In the genomic region with DNA sequence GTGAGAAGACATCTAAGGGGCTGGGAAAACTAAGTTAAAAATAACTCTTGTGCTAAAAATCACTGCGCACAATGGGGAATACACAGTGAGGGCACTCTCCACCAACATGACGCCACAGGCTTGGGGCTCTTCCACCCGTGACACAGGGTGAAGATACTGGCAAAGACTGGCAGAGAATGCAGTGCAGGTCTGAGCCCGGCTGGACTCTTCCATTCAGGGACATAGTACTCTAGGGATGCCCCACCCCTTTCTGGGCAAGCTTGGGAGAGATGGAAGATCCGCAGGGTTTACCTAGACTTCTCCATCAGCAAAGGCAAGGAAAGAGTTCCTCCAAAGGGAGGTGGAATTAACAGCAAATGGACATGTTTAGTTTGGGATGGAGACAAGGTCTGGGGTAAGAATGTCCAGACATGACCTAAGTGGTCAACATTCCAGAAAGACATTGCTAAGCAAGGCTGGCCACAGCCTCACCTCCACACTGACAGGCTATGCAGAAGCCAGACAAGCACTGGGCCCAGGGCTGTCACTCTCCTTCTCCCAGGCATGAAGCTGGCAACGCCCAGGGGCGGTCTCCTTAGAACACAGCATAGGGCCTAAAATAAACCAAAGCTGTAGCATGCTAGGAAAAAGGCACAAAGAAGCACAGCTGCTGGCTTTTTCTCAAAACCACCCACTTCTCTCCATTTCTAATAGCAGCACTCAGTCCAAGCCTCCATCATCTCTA, we compare ENCODE assay signal across 10 cellular contexts. TPM values are rescaled to one million over a fixed set of nuclear protein-coding genes. Genes with fewer than 3 reads are reported as not detected.
DNase-seq lines count a peak whose midpoint lies in the region; ATAC-seq and TF ChIP-seq lines count a peak whose summit lies in the region.
"Had no signal": no experiment of that assay in that cellular context is flagged by ENCODE, and none has a peak within 500 bp of the region (broad histone marks: within the 10 kb centered on the region; RNA-seq: fewer than 3 reads in every experiment).

No MANE protein-coding gene starts in this region.

- H2BK5ac ChIP-seq in mesenchymal stem cell (ENCODE audit: low read depth, low read length, poor library complexity, severe bottlenecking) = no peak overlapping the region

- peaks cover 32% of the 10 kb centered on the region for H3K79me1 ChIP-seq in mesenchymal stem cell (replicated peaks; ENCODE audit: low read length, poor library complexity, severe bottlenecking)

- H3K9ac ChIP-seq in endodermal cell (ENCODE audit: extremely low read depth, low read length, poor library complexity, severe bottlenecking) (no peak overlapping the region), mesenchymal stem cell (ENCODE audit: low read length) (peak overlapping the region; percentile 39)

- H3K4me1 Mint-ChIP-seq in endodermal cell = peaks cover 11% of the 10 kb centered on the region

- H3K27me3 Mint-ChIP-seq in endodermal cell (ENCODE audit: insufficient read depth) = no peaks in the 10 kb centered on the region
- H3K27me3 Mint-ChIP-seq: stimulated activated naive CD8-positive, alpha-beta T cell treated with anti-CD3 and anti-CD28 coated beads, Interleukin-15, amount 100 ng/mL, for 72 hours had no signal

- no peak overlapping the region for H2BK120ac ChIP-seq in mesenchymal stem cell (ENCODE audit: low read depth, low read length)

- no peaks in the 10 kb centered on the region for H3K27me3 ChIP-seq in MG63
- no peaks in the 10 kb centered on the region for H3K27me3 ChIP-seq in endodermal cell (ENCODE audit: control insufficient read depth, insufficient read depth, low read length, poor library complexity, severe bottlenecking)
- no peaks in the 10 kb centered on the region for H3K27me3 ChIP-seq in mesenchymal stem cell (ENCODE audit: control insufficient read depth in 1 of 2, insufficient read depth in 1 of 2, low read length in 2 of 2)
- no peaks in the 10 kb centered on the region for H3K27me3 ChIP-seq in thoracic aorta (replicated peaks; ENCODE audit: insufficient read depth)

- H3K23ac ChIP-seq in mesenchymal stem cell (ENCODE audit: low read length in 2 of 2) = no peak overlapping the region

- H3K27ac Mint-ChIP-seq in endodermal cell = no peak overlapping the region
- H3K27ac Mint-ChIP-seq: stimulated activated naive CD8-positive, alpha-beta T cell treated with anti-CD3 and anti-CD28 coated beads, Interleukin-15, amount 100 ng/mL, for 72 hours had no signal

- no peaks in the 10 kb centered on the region for H3K9me3 ChIP-seq in MG63
- H3K9me3 ChIP-seq in endodermal cell (ENCODE audit: control insufficient read depth, low read length) = no peaks in the 10 kb centered on the region
- H3K9me3 ChIP-seq in mesenchymal stem cell (ENCODE audit: control insufficient read depth, low read length) = no peaks in the 10 kb centered on the region
- no peaks in the 10 kb centered on the region for H3K9me3 ChIP-seq in thoracic aorta

- H3K4me1 ChIP-seq in endodermal cell (ENCODE audit: control insufficient read depth, insufficient read depth, low read length) = no peaks in the 10 kb centered on the region
- peaks cover 22% of the 10 kb centered on the region for H3K4me1 ChIP-seq in mesenchymal stem cell (ENCODE audit: control insufficient read depth, insufficient read depth, low read depth, low read length)
- H3K4me1 ChIP-seq in thoracic aorta (ENCODE audit: control insufficient read depth in 1 of 2, low read depth in 2 of 2) = peaks cover 68 to 100% of the 10 kb centered on the region in 2 donors

- no peak overlapping the region for H3K14ac ChIP-seq in mesenchymal stem cell (ENCODE audit: low read length in 2 of 2)

- H2AK5ac ChIP-seq in mesenchymal stem cell (ENCODE audit: low read length, severe bottlenecking) = no peak overlapping the region

- H3K27ac ChIP-seq in endodermal cell (ENCODE audit: low read depth, low read length) = no peak overlapping the region
- H3K27ac ChIP-seq in mesenchymal stem cell (ENCODE audit: low read length, poor library complexity, severe bottlenecking) = peak overlapping the region; percentile 18
- H3K27ac ChIP-seq in thoracic aorta = peak overlapping the region; percentile 88 to 93

- TF ChIP-seq CTCF in endodermal cell (conservative IDR thresholded peaks at IDR 0.05) (no peak), thoracic aorta (IDR thresholded peaks at IDR 0.05) (no peak)

- peak overlapping the region; percentile 11 for H3K4me2 ChIP-seq in mesenchymal stem cell (ENCODE audit: low read length, poor library complexity, severe bottlenecking)

- H3K9me3 Mint-ChIP-seq in endodermal cell = no peaks in the 10 kb centered on the region
- H3K9me3 Mint-ChIP-seq: neural crest cell; stimulated activated naive CD8-positive, alpha-beta T cell treated with anti-CD3 and anti-CD28 coated beads, Interleukin-15, amount 100 ng/mL, for 72 hours had no signal

- H3K36me3 Mint-ChIP-seq in endodermal cell (ENCODE audit: low read depth) = peaks cover 23% of the 10 kb centered on the region

- no peak overlapping the region for H4K91ac ChIP-seq in mesenchymal stem cell (ENCODE audit: low read length)

- no peak overlapping the region for H3K4me3 ChIP-seq in MG63
- H3K4me3 ChIP-seq in endodermal cell (ENCODE audit: low read length) = no peak overlapping the region
- peak overlapping the region in 1 of 2 experiments; percentile 30 for H3K4me3 ChIP-seq in mesenchymal stem cell (ENCODE audit: insufficient read depth in 1 of 2, low read depth in 1 of 2, low read length in 2 of 2)
- peak overlapping the region; percentile 24 for H3K4me3 ChIP-seq in thoracic aorta

- H2BK15ac ChIP-seq in mesenchymal stem cell (ENCODE audit: low read depth, poor library complexity, severe bottlenecking) = no peak overlapping the region

- H2AFZ ChIP-seq in mesenchymal stem cell (ENCODE audit: low read depth, low read length) = no peak overlapping the region

- peak; percentile 29 for ATAC-seq in thoracic aorta (ENCODE audit: insufficient number of reproducible peaks, low FRiP score, low read depth)
- ATAC-seq: stimulated activated naive CD8-positive, alpha-beta T cell treated with anti-CD3 and anti-CD28 coated beads, Interleukin-15, amount 100 ng/mL, for 72 hours had no signal

- DNase-seq in MG63 = peak; percentile 63
- peak; percentile 37 for DNase-seq in endodermal cell
- peak; percentile 51 for DNase-seq in mesenchymal stem cell
- DNase-seq in thoracic aorta (ENCODE audit: low spot score) = peak; percentile 85
- DNase-seq in NCI-H446 (lab: John Stamatoyannopoulos, UW) = no peak
- DNase-seq in NCI-H748 treated with DMSO at 0.1 percent for 48 hours (lab: John Stamatoyannopoulos, UW) = no peak
- no peak for DNase-seq in UCSD-AML1 (lab: John Stamatoyannopoulos, UW; ENCODE audit: unreplicated experiment)
- DNase-seq in NCI-H345 (lab: John Stamatoyannopoulos, UW) = no peak
- DNase-seq: stimulated activated naive CD8-positive, alpha-beta T cell treated with anti-CD3 and anti-CD28 coated beads, Interleukin-15, amount 100 ng/mL, for 72 hours had no signal

- H2BK12ac ChIP-seq in mesenchymal stem cell (ENCODE audit: low read length in 2 of 2) = peak overlapping the region; percentile 51 to 69

- WGBS in endodermal cell (ENCODE audit: insufficient coverage in 1 of 2, insufficient read length in 1 of 2), 2 experiments = 92 to 93% methylated on average over 5 to 7 of the region's 7 CpGs
- WGBS in mesenchymal stem cell = 90% methylated on average over 7 of the region's 7 CpGs

- H3K36me3 ChIP-seq in MG63 (peaks cover 31% of the 10 kb centered on the region), endodermal cell (ENCODE audit: control insufficient read depth, insufficient read depth, low read length) (peaks cover 16% of the 10 kb centered on the region), mesenchymal stem cell (ENCODE audit: control insufficient read depth in 1 of 2, insufficient read depth in 2 of 2, low read depth in 1 of 2, low read length in 2 of 2) (peaks cover 7 to 12% of the 10 kb centered on the region in 2 experiments), thoracic aorta (no peaks in the 10 kb centered on the region)

- no peak overlapping the region for H4K8ac ChIP-seq in mesenchymal stem cell (ENCODE audit: low read length)

- no peak overlapping the region for H3K4me3 Mint-ChIP-seq in endodermal cell
- H3K4me3 Mint-ChIP-seq: neural crest cell; stimulated activated naive CD8-positive, alpha-beta T cell treated with anti-CD3 and anti-CD28 coated beads, Interleukin-15, amount 100 ng/mL, for 72 hours had no signal

- H3K4ac ChIP-seq in mesenchymal stem cell (ENCODE audit: low read depth in 1 of 2, low read length in 2 of 2) = no peak overlapping the region

- H3K18ac ChIP-seq in mesenchymal stem cell (ENCODE audit: low read depth in 1 of 2, low read length in 2 of 2) = peak overlapping the region in 1 of 2 experiments; percentile 14

RNA-seq across cellular contexts. Expression of a gene that starts 28.1 kb away (rescaled TPM):
- 63.4 and 130 TPM in 2 replicates for total RNA-seq in MG63 (2014; rRNA removed; shearing (Covaris generic); ENCODE audit: low replicate concordance)
- total RNA-seq in endodermal cell = 10 to 100 TPM; 39.2 to 50.2 TPM
- 54.5 TPM for polyA plus RNA-seq in endodermal cell (2013, experiment 1 of 2)
- polyA plus RNA-seq in endodermal cell (2013, experiment 2 of 2) = 51.2 TPM
- polyA plus RNA-seq in mesenchymal stem cell (2013, experiment 1 of 2) = 48.5 TPM
- polyA plus RNA-seq in mesenchymal stem cell (2013, experiment 2 of 2) = 47.3 TPM
- total RNA-seq in thoracic aorta = 10 to 100 TPM; 36.0 to 86.0 TPM

Comparison
In these comparisons a context has a peak if more than half of its experiments do, and no peak if none do; other contexts are left out.
1. DNase-seq: peak in MG63 (single experiment), endodermal cell (single experiment), mesenchymal stem cell (single experiment) and thoracic aorta (single experiment); none in NCI-H446 (0 of 2), NCI-H748 treated with DMSO at 0.1 percent for 48 hours (single experiment), UCSD-AML1 (single experiment) and NCI-H345 (single experiment).